In genomic region chr13:114124921-114125320, GRCh38 we compare ENCODE assay signal across 10 cellular contexts. TPM values are rescaled to one million over a fixed set of nuclear protein-coding genes. Genes with fewer than 3 reads are reported as not detected.
DNase-seq lines count a peak whose midpoint lies in the region; ATAC-seq and TF ChIP-seq lines count a peak whose summit lies in the region.
"Had no signal": no experiment of that assay in that cellular context is flagged by ENCODE, and none has a peak within 500 bp of the region (broad histone marks: within the 10 kb centered on the region; RNA-seq: fewer than 3 reads in every experiment).

No MANE protein-coding gene starts in this region.

- H3K4me3 ChIP-seq in psoas muscle = no peak overlapping the region

- H3K36me3 ChIP-seq in psoas muscle (ENCODE audit: insufficient read depth in 1 of 2, low read depth in 1 of 2) = no peaks in the 10 kb centered on the region

- intact Hi-C loops in psoas muscle (cut with DNase I) = loop anchor here in 1 of 2 donors (2.0 kb wide), 1 partner anchor 18 kb away; no protein-coding TSS in a partner anchor

- peak; percentile 25 to 57 (median 39) for ATAC-seq in psoas muscle
- ATAC-seq in HG03025 (IDR thresholded peaks at IDR 0.05; ENCODE audit: low FRiP score, unreplicated experiment) = no peak
- ATAC-seq in HG02642 (IDR thresholded peaks at IDR 0.05; ENCODE audit: poor library complexity, unreplicated experiment) = no peak

- WGBS in psoas muscle, 3 donors = 62 to 68% (median 63%) methylated on average over 9 of the region's 9 CpGs

- peak; percentile 90 for DNase-seq in ELR (ENCODE audit: low read depth)
- peak in 4 of 5 donors; percentile 40 to 81 (median 54) for DNase-seq in T-helper 1 cell
- DNase-seq in amniotic epithelial cell (ENCODE audit: low read depth) = peak; percentile 76
- peak in 1 of 2 donors; percentile 25 for DNase-seq in psoas muscle
- no peak for DNase-seq in NCI-H2081 (lab: John Stamatoyannopoulos, UW)
- no peak for DNase-seq in NCI-H2227 (lab: John Stamatoyannopoulos, UW; ENCODE audit: unreplicated experiment)
- DNase-seq: NCI-H510A had no signal

- TF ChIP-seq CTCF in psoas muscle (IDR thresholded peaks at IDR 0.05) = no peak

- peaks cover 77% of the 10 kb centered on the region for H3K4me1 ChIP-seq in psoas muscle

- no peaks in the 10 kb centered on the region for H3K9me3 ChIP-seq in psoas muscle

- H3K27ac ChIP-seq in psoas muscle = peak overlapping the region; percentile 56

- H3K27me3 ChIP-seq in psoas muscle (ENCODE audit: insufficient read depth in 3 of 3, low read length in 2 of 3) = no peaks in the 10 kb centered on the region

RNA-seq across cellular contexts. Expression of gene RASA3, which starts 7.5 kb away (rescaled TPM):
- 10 to 100 TPM in 3 of 4 donors, 1 to 10 TPM in 1; 9.2 to 20.2 (median 14.5) TPM for total RNA-seq in psoas muscle
- 10 to 100 TPM in 1 of 3 donors, 1 to 10 TPM in 2; 4.8 to 24.4 (median 5.2) TPM for polyA plus RNA-seq in psoas muscle

RNA-seq across cellular contexts. Expression of gene CFAP97D2, which starts 54.1 kb away (rescaled TPM):
- not detected for total RNA-seq in psoas muscle
- polyA plus RNA-seq in psoas muscle = under 1 TPM in 1 of 3 donors, not detected in 2; 0.09 TPM
- total RNA-seq: glomerular endothelial cell had no signal

Comparison
In these comparisons a context has a peak if more than half of its experiments do, and no peak if none do; other contexts are left out.
1. DNase-seq: peak in ELR (single experiment), T-helper 1 cell (4 of 5) and amniotic epithelial cell (single experiment); none in NCI-H2081 (0 of 2) and NCI-H2227 (single experiment).
2. ATAC-seq: peak in psoas muscle (4 of 4); none in HG03025 (single experiment) and HG02642 (single experiment).